Comparison of ENCODE assay signal across 10 cellular contexts in the genomic region with DNA sequence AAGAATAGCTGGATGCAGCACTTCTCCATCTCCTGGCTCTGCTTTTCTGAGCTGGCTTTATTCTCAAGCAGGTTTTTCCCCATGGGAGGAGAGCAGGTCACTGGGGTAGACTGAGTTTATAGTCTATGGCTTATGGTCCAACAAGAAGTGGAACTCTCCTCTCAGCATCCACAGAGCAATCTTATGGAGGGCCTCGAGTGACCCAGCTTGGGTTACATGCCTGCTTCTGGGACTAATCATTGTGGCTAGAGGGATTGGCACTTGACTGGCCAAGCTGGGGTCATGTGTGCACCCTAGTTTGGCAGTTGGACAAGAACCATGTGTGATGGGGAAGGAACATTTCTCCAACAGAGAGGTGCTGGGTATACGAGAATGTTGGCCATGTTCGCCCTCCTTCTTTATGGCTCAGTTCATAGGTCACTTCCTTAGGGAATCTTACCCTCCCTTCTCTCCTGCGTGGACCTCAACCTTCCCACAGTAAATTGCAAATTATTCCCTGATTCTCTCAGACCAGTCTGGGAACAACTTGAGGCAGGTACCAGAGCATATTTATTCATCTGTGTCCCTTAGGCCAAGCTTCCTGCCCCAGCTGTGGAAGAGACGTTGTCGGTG. TPM values are rescaled to one million over a fixed set of nuclear protein-coding genes. Genes with fewer than 3 reads are reported as not detected.
DNase-seq lines count a peak whose midpoint lies in the region; ATAC-seq and TF ChIP-seq lines count a peak whose summit lies in the region.
"Had no signal": no experiment of that assay in that cellular context is flagged by ENCODE, and none has a peak within 500 bp of the region (broad histone marks: within the 10 kb centered on the region; RNA-seq: fewer than 3 reads in every experiment).

No MANE protein-coding gene starts in this region.

- H3K27me3 Mint-ChIP-seq in activated T-cell treated with anti-CD3 and anti-CD28 coated beads, Interleukin-2, amount 50 U/mL, for 4 hours (ENCODE audit: low read depth), result no peaks in the 10 kb centered on the region
- peaks cover 4 to 9% (median 6%) of the 10 kb centered on the region in 3 donors for H3K27me3 Mint-ChIP-seq in immature natural killer cell (ENCODE audit: low read depth in 3 of 3)
- H3K27me3 Mint-ChIP-seq in stimulated activated naive CD8-positive, alpha-beta T cell treated with anti-CD3 and anti-CD28 coated beads, Interleukin-15, amount 100 ng/mL, for 72 hours, result no peaks in the 10 kb centered on the region

- CTCF ChIA-PET in GM10248 (lab: Yijun Ruan, JAX), result interaction anchor here (1.2 kb wide), 1 partner anchor 275 kb away, joined by 3 read pairs; no protein-coding TSS in a partner anchor

- H3K4me1 Mint-ChIP-seq in activated T-cell treated with anti-CD3 and anti-CD28 coated beads, Interleukin-2, amount 50 U/mL, for 4 hours (ENCODE audit: low read depth), result peaks cover 61% of the 10 kb centered on the region
- peaks cover 51 to 63% of the 10 kb centered on the region in 2 donors for H3K4me1 Mint-ChIP-seq in immature natural killer cell
- peaks cover 76% of the 10 kb centered on the region for H3K4me1 Mint-ChIP-seq in stimulated activated naive CD8-positive, alpha-beta T cell treated with anti-CD3 and anti-CD28 coated beads, Interleukin-15, amount 100 ng/mL, for 72 hours

- peak in 1 of 2 donors; percentile 3 for ATAC-seq in activated T-cell treated with anti-CD3 and anti-CD28 coated beads, Interleukin-2, amount 50 U/mL, for 4 hours
- ATAC-seq in stimulated activated naive CD8-positive, alpha-beta T cell treated with anti-CD3 and anti-CD28 coated beads, Interleukin-15, amount 100 ng/mL, for 72 hours, result peak; percentile 6
- no peak for ATAC-seq in HG02852 (IDR thresholded peaks at IDR 0.05; ENCODE audit: unreplicated experiment)

- peak overlapping the region; percentile 46 for H3K4me3 Mint-ChIP-seq in activated T-cell treated with anti-CD3 and anti-CD28 coated beads, Interleukin-2, amount 50 U/mL, for 4 hours
- peak overlapping the region; percentile 27 to 69 (median 64) for H3K4me3 Mint-ChIP-seq in immature natural killer cell
- peak overlapping the region; percentile 67 to 68 for H3K4me3 Mint-ChIP-seq in stimulated activated naive CD8-positive, alpha-beta T cell treated with anti-CD3 and anti-CD28 coated beads, Interleukin-15, amount 100 ng/mL, for 72 hours
- H3K4me3 Mint-ChIP-seq: endodermal cell had no signal

- H3K36me3 Mint-ChIP-seq in activated T-cell treated with anti-CD3 and anti-CD28 coated beads, Interleukin-2, amount 50 U/mL, for 4 hours (ENCODE audit: insufficient read depth), result peaks cover 12% of the 10 kb centered on the region
- peaks cover 0 to 15% (median 4%) of the 10 kb centered on the region in 3 donors for H3K36me3 Mint-ChIP-seq in immature natural killer cell

- POLR2A ChIA-PET in GM10248 (lab: Yijun Ruan, JAX), result no interaction called here

- H3K9me3 Mint-ChIP-seq in activated T-cell treated with anti-CD3 and anti-CD28 coated beads, Interleukin-2, amount 50 U/mL, for 4 hours, result no peaks in the 10 kb centered on the region
- H3K9me3 Mint-ChIP-seq in immature natural killer cell, result no peaks in the 10 kb centered on the region
- peaks cover 0 to 3% of the 10 kb centered on the region in 2 donors for H3K9me3 Mint-ChIP-seq in stimulated activated naive CD8-positive, alpha-beta T cell treated with anti-CD3 and anti-CD28 coated beads, Interleukin-15, amount 100 ng/mL, for 72 hours
- H3K9me3 Mint-ChIP-seq: endodermal cell had no signal

- no peak for TF ChIP-seq CTCF in GM10248 (IDR thresholded peaks at IDR 0.05; ENCODE audit: control extremely low read depth, extremely low read depth, low read depth, missing control alignments)

- DNase-seq in activated T-cell treated with anti-CD3 and anti-CD28 coated beads, Interleukin-2, amount 50 U/mL, for 4 hours, result no peak
- DNase-seq in activated T-cell treated with anti-CD3 and anti-CD28 coated beads, Interleukin-2, amount 50 U/mL, for 1 hour, result no peak
- DNase-seq in activated T-cell treated with anti-CD3 and anti-CD28 coated beads, Interleukin-2, amount 50 U/mL, for 48 hours, result peak; percentile 52 to 55
- DNase-seq in immature natural killer cell, result no peak
- peak; percentile 29 to 33 for DNase-seq in stimulated activated naive CD8-positive, alpha-beta T cell treated with anti-CD3 and anti-CD28 coated beads, Interleukin-15, amount 100 ng/mL, for 72 hours
- no peak for DNase-seq in HuH-7 (ENCODE audit: low spot score)
- no peak for DNase-seq in GM10248 (ENCODE audit: extremely low spot score)
- DNase-seq: endodermal cell, NCI-H1930 had no signal

- peak overlapping the region; percentile 47 to 96 (median 92) for H3K27ac Mint-ChIP-seq in immature natural killer cell
- H3K27ac Mint-ChIP-seq in stimulated activated naive CD8-positive, alpha-beta T cell treated with anti-CD3 and anti-CD28 coated beads, Interleukin-15, amount 100 ng/mL, for 72 hours, result peak overlapping the region; percentile 98 to 99
- H3K27ac Mint-ChIP-seq: endodermal cell had no signal

RNA-seq across cellular contexts. Expression of a gene that starts 8.9 kb away (rescaled TPM):
- total RNA-seq in activated T-cell treated with anti-CD3 and anti-CD28 coated beads, Interleukin-2, amount 50 U/mL, for 4 hours, result 10 to 100 TPM; 15.3 to 20.7 (median 15.7) TPM
- 10 to 100 TPM; 15.4 to 29.0 (median 19.2) TPM for polyA plus RNA-seq in immature natural killer cell

RNA-seq across cellular contexts. Expression of a gene that starts 13.6 kb away (rescaled TPM):
- 10 to 100 TPM; 39.3 to 42.0 (median 40.2) TPM for total RNA-seq in activated T-cell treated with anti-CD3 and anti-CD28 coated beads, Interleukin-2, amount 50 U/mL, for 4 hours
- polyA plus RNA-seq in immature natural killer cell, result 100 to 1,000 TPM in 1 of 3 donors, 10 to 100 TPM in 2; 58.1 to 121 (median 73.6) TPM

RNA-seq across cellular contexts. Expression of a gene that starts 14.3 kb away (rescaled TPM):
- total RNA-seq in activated T-cell treated with anti-CD3 and anti-CD28 coated beads, Interleukin-2, amount 50 U/mL, for 4 hours, result 100 to 1,000 TPM; 257 to 268 (median 264) TPM
- polyA plus RNA-seq in immature natural killer cell, result 100 to 1,000 TPM; 378 to 470 (median 428) TPM

RNA-seq across cellular contexts. Expression of a gene that starts 28.9 kb away (rescaled TPM):
- 10 to 100 TPM; 25.2 to 30.5 (median 28.8) TPM for total RNA-seq in activated T-cell treated with anti-CD3 and anti-CD28 coated beads, Interleukin-2, amount 50 U/mL, for 4 hours
- 10 to 100 TPM; 30.3 to 57.3 (median 44.4) TPM for polyA plus RNA-seq in immature natural killer cell

RNA-seq across cellular contexts. Expression of a gene that starts 31.4 kb away (rescaled TPM):
- total RNA-seq in activated T-cell treated with anti-CD3 and anti-CD28 coated beads, Interleukin-2, amount 50 U/mL, for 4 hours, result 10 to 100 TPM in 2 of 3 donors, 1 to 10 TPM in 1; 9.2 to 13.5 (median 11.1) TPM
- polyA plus RNA-seq in immature natural killer cell, result 10 to 100 TPM in 1 of 3 donors, 1 to 10 TPM in 2; 4.2 to 10.1 (median 5.0) TPM

Comparison
In these comparisons a context has a peak if more than half of its experiments do, and no peak if none do; other contexts are left out.
1. DNase-seq: peak in activated T-cell treated with anti-CD3 and anti-CD28 coated beads, Interleukin-2, amount 50 U/mL, for 48 hours (2 of 2) and stimulated activated naive CD8-positive, alpha-beta T cell treated with anti-CD3 and anti-CD28 coated beads, Interleukin-15, amount 100 ng/mL, for 72 hours (2 of 2); none in activated T-cell treated with anti-CD3 and anti-CD28 coated beads, Interleukin-2, amount 50 U/mL, for 4 hours (single experiment), activated T-cell treated with anti-CD3 and anti-CD28 coated beads, Interleukin-2, amount 50 U/mL, for 1 hour (single experiment), immature natural killer cell (0 of 3), HuH-7 (single experiment) and GM10248 (single experiment).
2. Peak in every context shown above with its lines, with median percentiles within 50 percentile points of each other: H3K4me3 Mint-ChIP-seq.